Comparison of ENCODE assay signal across 17 cellular contexts in the genomic region with DNA sequence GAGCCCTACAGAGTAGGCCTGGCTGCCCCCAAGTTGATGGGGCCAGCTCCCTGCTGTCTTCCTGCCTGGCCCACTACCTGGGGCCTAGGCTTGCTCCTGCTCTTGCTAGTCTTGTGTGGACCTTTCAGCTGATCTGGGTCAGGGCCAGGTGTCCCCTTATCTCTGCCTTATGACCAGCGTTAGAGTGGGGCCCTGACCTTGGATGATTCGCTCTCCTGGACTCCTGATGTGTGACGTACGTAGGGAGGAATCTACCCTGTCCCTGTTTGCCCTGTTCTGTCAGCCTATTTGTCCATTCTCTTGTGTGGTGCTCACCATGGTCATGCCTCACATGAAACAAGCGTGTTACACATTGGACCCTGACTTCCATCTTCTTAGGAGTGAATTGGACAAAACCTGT.
A peak's percentile ranks its signal among the peaks of the same experiment; 100 is the strongest.
DNase-seq lines count a peak whose midpoint lies in the region; ATAC-seq and TF ChIP-seq lines count a peak whose summit lies in the region.
"Had no signal": no experiment of that assay in that cellular context is flagged by ENCODE, and none has a peak within 500 bp of the region (broad histone marks: within the 10 kb centered on the region; RNA-seq: fewer than 3 reads in every experiment).

No MANE protein-coding gene starts in this region.

- H3K4me1 ChIP-seq in upper lobe of right lung = no peaks in the 10 kb centered on the region
- H3K4me1 ChIP-seq: suprapubic skin had no signal

- no peaks in the 10 kb centered on the region for H3K9me3 ChIP-seq in upper lobe of right lung
- H3K9me3 ChIP-seq: BE2C, ovary, suprapubic skin had no signal

- no peaks in the 10 kb centered on the region for H3K36me3 ChIP-seq in upper lobe of right lung
- H3K36me3 ChIP-seq: BE2C, ovary, suprapubic skin had no signal

- H3K27me3 ChIP-seq in upper lobe of right lung = no peaks in the 10 kb centered on the region
- H3K27me3 ChIP-seq: BE2C, ovary, suprapubic skin had no signal

- ATAC-seq in upper lobe of right lung (peak; percentile 17), HG03457 (IDR thresholded peaks at IDR 0.05; ENCODE audit: unreplicated experiment) (no peak)
- ATAC-seq: esophagus mucosa had no signal

- no peak overlapping the region for H3K4me3 ChIP-seq in upper lobe of right lung
- H3K4me3 ChIP-seq: GM23248, ovary, suprapubic skin had no signal

- H3K27ac ChIP-seq in caudate nucleus (ENCODE audit: low read depth, low read length) = peak overlapping the region; percentile 36
- H3K27ac ChIP-seq in upper lobe of right lung = no peak overlapping the region
- H3K27ac ChIP-seq: GM23248, ovary, suprapubic skin had no signal

- DNase-seq in NCI-H146 (lab: John Stamatoyannopoulos, UW) (peak; percentile 65), caudate nucleus (lab: John Stamatoyannopoulos, UW) (no peak), islet precursor cell (peak; percentile 84), upper lobe of right lung (no peak), NCI-H2107 (lab: John Stamatoyannopoulos, UW) (no peak), NCI-H1694 treated with DMSO at 0.1 percent for 48 hours (lab: John Stamatoyannopoulos, UW) (no peak)
- DNase-seq: activated naive CD4-positive, alpha-beta T cell; activated T-cell treated with anti-CD3 and anti-CD28 coated beads for 4 hours; aorta; BE2C; GF-D8; GM23248; stimulated activated CD4-positive, alpha-beta T cell treated with anti-CD3 and anti-CD28 coated beads, Interleukin-4, amount 100 ng/mL, for 1 hour had no signal

- intact Hi-C loops in upper lobe of right lung (cut with DNase I) = no loop called here

- TF ChIP-seq CTCF in upper lobe of right lung (IDR thresholded peaks at IDR 0.05) = no peak

Comparison
In these comparisons a context has a peak if more than half of its experiments do, and no peak if none do; other contexts are left out.
1. DNase-seq: peak in NCI-H146 (single experiment) and islet precursor cell (single experiment); none in caudate nucleus (0 of 61), upper lobe of right lung (single experiment), NCI-H2107 (single experiment) and NCI-H1694 treated with DMSO at 0.1 percent for 48 hours (single experiment).